ENCODE assay signal across 9 cellular contexts in genomic region chr12:1530592-1531159, GRCh38.
DNase-seq lines count a peak whose midpoint lies in the region; ATAC-seq, FAIRE-seq and TF ChIP-seq lines count a peak whose summit lies in the region.
"Had no signal": no experiment of that assay in that cellular context is flagged by ENCODE, and none has a peak within 500 bp of the region (broad histone marks: within the 10 kb centered on the region; RNA-seq: fewer than 3 reads in every experiment).

No MANE protein-coding gene starts in this region.

- FAIRE-seq in A549 (lab: Jason Lieb, UNC): no peak
- FAIRE-seq: islet of Langerhans had no signal

- H3K4me3 ChIP-seq in A549 (peak overlapping the region; percentile 68), H7 (ENCODE audit: insufficient read depth, low read depth, low read length) (peak overlapping the region; percentile 45), dorsolateral prefrontal cortex (peak overlapping the region; percentile 28 to 71 (median 51)), mesodermal cell (ENCODE audit: extremely low read depth, insufficient read depth, low read length, poor library complexity, severe bottlenecking) (peak overlapping the region; percentile 46)

- DNase-seq in A549 (ENCODE audit: low read depth in 1 of 2, low spot score in 1 of 2): no peak
- peak; percentile 83 for DNase-seq in H7
- DNase-seq in dorsolateral prefrontal cortex: peak in 1 of 10 donors; percentile 4
- DNase-seq in activated CD4-positive, CD25-positive, alpha-beta regulatory T cell (lab: John Stamatoyannopoulos, UW): no peak
- DNase-seq in NCI-H146 (lab: John Stamatoyannopoulos, UW): no peak
- no peak for DNase-seq in NCI-H2196 treated with DMSO at 0.1 percent for 48 hours (lab: John Stamatoyannopoulos, UW; ENCODE audit: unreplicated experiment)

- no peaks in the 10 kb centered on the region for H3K36me3 ChIP-seq in H7 (replicated peaks; ENCODE audit: control insufficient read depth, insufficient read depth, low read length)
- H3K36me3 ChIP-seq in mesodermal cell (ENCODE audit: control insufficient read depth, insufficient read depth, low read length): no peaks in the 10 kb centered on the region

- CTCF ChIA-PET in A549 (lab: Yijun Ruan, JAX): interaction anchor here (0.8 to 1.1 kb wide), 2 partner anchors 11 to 413 kb away, joined by 3 to 4 read pairs; no protein-coding TSS in a partner anchor

- no peak for TF ChIP-seq POLR2A in A549 (IDR thresholded peaks at IDR 0.05; ENCODE audit: low read length)

- H3K9me3 ChIP-seq in A549 (no peaks in the 10 kb centered on the region), mesodermal cell (ENCODE audit: control insufficient read depth, low read length) (no peaks in the 10 kb centered on the region)

- intact Hi-C loops in dorsolateral prefrontal cortex (cut with DNase I): no loop called here

- H3K27ac ChIP-seq in A549: peak overlapping the region; percentile 59 to 77; a peak in 5 of 6 replicates
- H3K27ac ChIP-seq in dorsolateral prefrontal cortex: no peak overlapping the region
- H3K27ac ChIP-seq in mesodermal cell (ENCODE audit: low read depth, low read length, severe bottlenecking): no peak overlapping the region

- H3K4me1 ChIP-seq in A549 (peaks cover 13% of the 10 kb centered on the region; the same call in 2 of the 3 replicates), mesodermal cell (ENCODE audit: control insufficient read depth, insufficient read depth, low read length, poor library complexity, severe bottlenecking) (peaks cover 18% of the 10 kb centered on the region)

- H3K4me2 ChIP-seq in A549: peak overlapping the region; percentile 98

- TF ChIP-seq CTCF in A549 (IDR thresholded peaks at IDR 0.05) (no peak), dorsolateral prefrontal cortex (IDR thresholded peaks at IDR 0.05 in 54 of 56, conservative IDR thresholded peaks at IDR 0.05 in 2 of 56; ENCODE audit: low read depth in 1 of 56, partially characterized antibody in 56 of 56) (no peak)

- POLR2A ChIA-PET in A549 (lab: Yijun Ruan, JAX): interaction anchor here (1.1 kb wide), 1 partner anchor 8 kb away, joined by 3 read pairs; no protein-coding TSS in a partner anchor

- WGBS in A549 (ENCODE audit: missing lambda C conversion rate): 0% methylated on average over 16 of the region's 99 CpGs
- WGBS in mesodermal cell (ENCODE audit: insufficient coverage in 2 of 2), 2 experiments: 0 to 1% methylated on average over 13 to 86 of the region's 99 CpGs

- ATAC-seq in A549: peak in 1 of 2 experiments; percentile 4; a peak in 1 of 6 replicates
- no peak for ATAC-seq in HG03520 (IDR thresholded peaks at IDR 0.05; ENCODE audit: unreplicated experiment)

- H3K27me3 ChIP-seq in H7 (ENCODE audit: control insufficient read depth, insufficient read depth, low read length): peaks cover 68% of the 10 kb centered on the region
- H3K27me3 ChIP-seq in dorsolateral prefrontal cortex: peaks cover 0 to 76% (median 28%) of the 10 kb centered on the region in 45 donors

- TF ChIP-seq EP300 in A549 (IDR thresholded peaks at IDR 0.05): no peak

- TF ChIP-seq RAD21 in A549 (conservative IDR thresholded peaks at IDR 0.05 in 1 of 2, IDR thresholded peaks at IDR 0.05 in 1 of 2): no peak

TF ChIP-seq in A549, 52 proteins besides CTCF, POLR2A, EP300 and RAD21:
- TF ChIP-seq SMC3 (IDR thresholded peaks at IDR 0.05) (no peak), CHD4 (IDR thresholded peaks at IDR 0.05; ENCODE audit: borderline replicate concordance) (no peak), HDAC2 (IDR thresholded peaks at IDR 0.05) (no peak), HOXB13 (CRISPR knock-in tag; IDR thresholded peaks at IDR 0.05; ENCODE audit: low read depth) (no peak), NPAS2 (CRISPR knock-in tag; IDR thresholded peaks at IDR 0.05; ENCODE audit: borderline replicate concordance) (no peak), KDM5A (IDR thresholded peaks at IDR 0.05) (no peak), POLR2AphosphoS2 (conservative IDR thresholded peaks at IDR 0.05; ENCODE audit: low read length) (no peak), CEBPB (IDR thresholded peaks at IDR 0.05) (no peak), HEYL (CRISPR knock-in tag; IDR thresholded peaks at IDR 0.05) (no peak)
- TF ChIP-seq, protein P1, sequence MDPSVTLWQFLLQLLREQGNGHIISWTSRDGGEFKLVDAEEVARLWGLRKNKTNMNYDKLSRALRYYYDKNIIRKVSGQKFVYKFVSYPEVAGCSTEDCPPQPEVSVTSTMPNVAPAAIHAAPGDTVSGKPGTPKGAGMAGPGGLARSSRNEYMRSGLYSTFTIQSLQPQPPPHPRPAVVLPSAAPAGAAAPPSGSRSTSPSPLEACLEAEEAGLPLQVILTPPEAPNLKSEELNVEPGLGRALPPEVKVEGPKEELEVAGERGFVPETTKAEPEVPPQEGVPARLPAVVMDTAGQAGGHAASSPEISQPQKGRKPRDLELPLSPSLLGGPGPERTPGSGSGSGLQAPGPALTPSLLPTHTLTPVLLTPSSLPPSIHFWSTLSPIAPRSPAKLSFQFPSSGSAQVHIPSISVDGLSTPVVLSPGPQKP (IDR thresholded peaks at IDR 0.05; ENCODE audit: low read depth, low read length): no peak

Comparison
In these comparisons a context has a peak if more than half of its experiments do, and no peak if none do; other contexts are left out.
1. H3K27ac ChIP-seq: peak in A549 (2 of 2); none in dorsolateral prefrontal cortex (0 of 59) and mesodermal cell (single experiment).
2. Peak in every context shown above with its lines, with median percentiles within 50 percentile points of each other: H3K4me3 ChIP-seq.